Comparison of ENCODE assay signal across 24 cellular contexts in genomic region chr2:129803067-129803466, GRCh38.
DNase-seq lines count a peak whose midpoint lies in the region; ATAC-seq and TF ChIP-seq lines count a peak whose summit lies in the region.
"Had no signal": no experiment of that assay in that cellular context is flagged by ENCODE, and none has a peak within 500 bp of the region (broad histone marks: within the 10 kb centered on the region; RNA-seq: fewer than 3 reads in every experiment).

No MANE protein-coding gene starts in this region.

- H3K4me3 ChIP-seq in upper lobe of left lung (no peak overlapping the region), mesendoderm (ENCODE audit: low read length) (no peak overlapping the region)
- H3K4me3 ChIP-seq: BLaER1, gastrocnemius medialis, mucosa of descending colon, pancreas, smooth muscle cell had no signal

- no peak for ATAC-seq in upper lobe of left lung (ENCODE audit: low FRiP score in 2 of 2)
- ATAC-seq: activated CD4-positive, CD25-positive, alpha-beta regulatory T cell treated with anti-CD3 and anti-CD28 coated beads, Interleukin-2, amount 50 U/mL, for 24 hours; activated CD8-positive, alpha-beta T cell treated with anti-CD3 and anti-CD28 coated beads for 36 hours; activated naive CD8-positive, alpha-beta T cell treated with anti-CD3 and anti-CD28 coated beads, Interleukin-2, amount 50 U/mL, for 24 hours; gastrocnemius medialis; mucosa of descending colon; pancreas had no signal

- no peaks in the 10 kb centered on the region for H3K36me3 ChIP-seq in upper lobe of left lung
- H3K36me3 ChIP-seq in mesendoderm (ENCODE audit: control insufficient read depth, insufficient read depth, low read length) = no peaks in the 10 kb centered on the region
- H3K36me3 ChIP-seq: BLaER1, gastrocnemius medialis, pancreas had no signal

- H3K79me1 ChIP-seq in mesendoderm (ENCODE audit: low read length) = no peaks in the 10 kb centered on the region

- H2BK120ac ChIP-seq in mesendoderm (ENCODE audit: low read depth, low read length) = no peak overlapping the region

- H3K27me3 ChIP-seq in upper lobe of left lung (no peaks in the 10 kb centered on the region), mesendoderm (ENCODE audit: insufficient read depth, low read length, poor library complexity) (no peaks in the 10 kb centered on the region)
- H3K27me3 ChIP-seq: BLaER1, gastrocnemius medialis, pancreas had no signal

- no peak overlapping the region for H2BK5ac ChIP-seq in mesendoderm (ENCODE audit: low read length)

- DNase-seq in NCI-H2107 treated with DMSO at 0.1 percent for 48 hours (lab: John Stamatoyannopoulos, UW; ENCODE audit: unreplicated experiment) = peak; percentile 21
- no peak for DNase-seq in NCI-H2107 (lab: John Stamatoyannopoulos, UW)
- DNase-seq in NCI-H2029 treated with DMSO at 0.1 percent for 48 hours (lab: John Stamatoyannopoulos, UW) = peak; percentile 34
- DNase-seq in NCI-H748 treated with DMSO at 0.1 percent for 48 hours (lab: John Stamatoyannopoulos, UW) = peak; percentile 92
- no peak for DNase-seq in upper lobe of left lung
- no peak for DNase-seq in mesendoderm
- DNase-seq in midbrain (lab: John Stamatoyannopoulos, UW) = no peak
- DNase-seq in T-helper 2 cell = no peak
- DNase-seq: ACHN; activated CD8-positive, alpha-beta T cell treated with anti-CD3 and anti-CD28 coated beads for 36 hours; activated effector memory CD4-positive, alpha-beta T cell treated with anti-CD3 and anti-CD28 coated beads, Interleukin-2, amount 50 U/mL, for 16 hours; activated naive CD8-positive, alpha-beta T cell treated with anti-CD3 and anti-CD28 coated beads, Interleukin-2, amount 50 U/mL, for 24 hours; effector CD8-positive, alpha-beta T cell; gastrocnemius medialis; hippocampal formation; IMR-90; mucosa of descending colon; NCI-H1436 treated with DMSO at 0.1 percent for 48 hours; nephron progenitor cell; pancreas; T-helper 1 cell had no signal

- H3K56ac ChIP-seq in mesendoderm (ENCODE audit: low read length) = no peak overlapping the region

- TF ChIP-seq EP300 in upper lobe of left lung (IDR thresholded peaks at IDR 0.05) = no peak

- WGBS in upper lobe of left lung, 2 donors = 82 to 100% methylated on average over 1 of the region's 1 CpG
- WGBS in mesendoderm (ENCODE audit: extremely low coverage, insufficient coverage, low lambda C conversion rate) = no CpG with 5 or more reads among the region's 1 CpG

- no peak overlapping the region for H3K18ac ChIP-seq in mesendoderm (ENCODE audit: low read length)

- H3K27ac ChIP-seq in upper lobe of left lung = no peak overlapping the region
- no peak overlapping the region for H3K27ac ChIP-seq in mesendoderm (ENCODE audit: low read depth, low read length)
- H3K27ac ChIP-seq: BLaER1, gastrocnemius medialis, pancreas had no signal

- H3K79me2 ChIP-seq in mesendoderm (ENCODE audit: control insufficient read depth, insufficient read depth, low read length) = no peaks in the 10 kb centered on the region

- H2AK5ac ChIP-seq in mesendoderm (ENCODE audit: low read length) = no peak overlapping the region

- H4K5ac ChIP-seq in mesendoderm (ENCODE audit: low read length) = no peak overlapping the region

- no peak overlapping the region for H4K8ac ChIP-seq in mesendoderm (ENCODE audit: low read depth, low read length)

- H2BK15ac ChIP-seq in mesendoderm (replicated peaks; ENCODE audit: low read depth) = no peak overlapping the region

- no peak overlapping the region for H3K4ac ChIP-seq in mesendoderm (ENCODE audit: low read depth, low read length)

- H3K4me1 ChIP-seq in upper lobe of left lung (no peaks in the 10 kb centered on the region), mesendoderm (ENCODE audit: control insufficient read depth, low read depth, low read length) (peaks cover 3% of the 10 kb centered on the region)
- H3K4me1 ChIP-seq: gastrocnemius medialis, pancreas had no signal

- H3K4me2 ChIP-seq in mesendoderm (ENCODE audit: low read length) = no peak overlapping the region
- H3K4me2 ChIP-seq: BLaER1, smooth muscle cell had no signal

- no peak for TF ChIP-seq CTCF in upper lobe of left lung (IDR thresholded peaks at IDR 0.05)

- H3K9me3 ChIP-seq in upper lobe of left lung = no peaks in the 10 kb centered on the region
- H3K9me3 ChIP-seq: BLaER1, gastrocnemius medialis, mucosa of descending colon, pancreas had no signal

- no peak overlapping the region for H3K9ac ChIP-seq in mesendoderm (ENCODE audit: low read length)
- H3K9ac ChIP-seq: BLaER1 had no signal

- TF ChIP-seq POLR2A in upper lobe of left lung (IDR thresholded peaks at IDR 0.05) = no peak

- H3K23ac ChIP-seq in mesendoderm (ENCODE audit: low read length) = no peak overlapping the region

Comparison
In these comparisons a context has a peak if more than half of its experiments do, and no peak if none do; other contexts are left out.
1. DNase-seq: peak in NCI-H2107 treated with DMSO at 0.1 percent for 48 hours (single experiment), NCI-H2029 treated with DMSO at 0.1 percent for 48 hours (single experiment) and NCI-H748 treated with DMSO at 0.1 percent for 48 hours (single experiment); none in NCI-H2107 (single experiment), upper lobe of left lung (0 of 2), mesendoderm (single experiment), midbrain (single experiment) and T-helper 2 cell (0 of 5).